In genomic region chr11:10004526-10005113, GRCh38 we compare ENCODE assay signal across 13 cellular contexts.
"Had no signal": no experiment of that assay in that cellular context is flagged by ENCODE, and none has a peak within 500 bp of the region (broad histone marks: within the 10 kb centered on the region; RNA-seq: fewer than 3 reads in every experiment).

No MANE protein-coding gene starts in this region.

- ATAC-seq: activated T-cell treated with anti-CD3 and anti-CD28 coated beads, Interleukin-2, amount 50 U/mL, for 4 hours; natural killer cell treated with Interleukin-12 subunit alpha and Interleukin-12 subunit beta and Interleukin-15 and Interleukin-18, amount 100 ng/mL, for 72 hours; psoas muscle; sciatic nerve had no signal

- H3K4me3 ChIP-seq: esophagus muscularis mucosa, psoas muscle had no signal

- H3K4me1 ChIP-seq: psoas muscle had no signal

- FAIRE-seq: bronchial epithelial cell had no signal

- H3K27me3 ChIP-seq: esophagus muscularis mucosa had no signal

- H3K9me3 ChIP-seq: esophagus muscularis mucosa, psoas muscle had no signal

- DNase-seq: activated CD4-positive, alpha-beta memory T cell treated with anti-CD3 and anti-CD28 coated beads for 36 hours; activated gamma-delta T cell; activated T-cell treated with anti-CD3 and anti-CD28 coated beads, Interleukin-2, amount 50 U/mL, for 4 hours; anterior cingulate cortex; nucleus accumbens; psoas muscle; stimulated activated CD4-positive, alpha-beta T cell treated with anti-CD3 and anti-CD28 coated beads, Interleukin-2, amount 100 ng/mL, for 48 hours; stimulated activated naive CD4-positive, alpha-beta T cell treated with Interleukin-2 at 50 U/mL for 16 hours; T-helper 9 cell had no signal

- H3K27ac ChIP-seq: esophagus muscularis mucosa, psoas muscle had no signal
